Comparison of ENCODE assay signal across 9 cellular contexts in genomic region chr18:48541747-48542108, GRCh38. TPM values are rescaled to one million over a fixed set of nuclear protein-coding genes. Genes with fewer than 3 reads are reported as not detected.
A peak's percentile ranks its signal among the peaks of the same experiment; 100 is the strongest.
DNase-seq lines count a peak whose midpoint lies in the region; ATAC-seq, FAIRE-seq and TF ChIP-seq lines count a peak whose summit lies in the region.
"Had no signal": no experiment of that assay in that cellular context is flagged by ENCODE, and none has a peak within 500 bp of the region (broad histone marks: within the 10 kb centered on the region; RNA-seq: fewer than 3 reads in every experiment).

No MANE protein-coding gene starts in this region.

- peak overlapping the region; percentile 76 to 95 (median 88) for H3K27ac ChIP-seq in tibial nerve

- ATAC-seq in activated naive CD8-positive, alpha-beta T cell treated with anti-CD3 and anti-CD28 coated beads, Interleukin-2, amount 50 U/mL, for 24 hours: no peak
- ATAC-seq in memory B cell (ENCODE audit: low read depth): no peak
- ATAC-seq in HG03520 (IDR thresholded peaks at IDR 0.05; ENCODE audit: unreplicated experiment): no peak
- ATAC-seq in GM21723 (IDR thresholded peaks at IDR 0.05; ENCODE audit: unreplicated experiment): no peak
- ATAC-seq in GM18498 (IDR thresholded peaks at IDR 0.05; ENCODE audit: unreplicated experiment): no peak

- H3K4me3 ChIP-seq in bronchial epithelial cell (ENCODE audit: low read depth, low read length) (peak overlapping the region; percentile 93), tibial nerve (peak overlapping the region in 2 of 4 donors; percentile 72 to 79)

- H3K27me3 ChIP-seq in bronchial epithelial cell (ENCODE audit: control insufficient read depth, insufficient read depth, low read length): no peaks in the 10 kb centered on the region
- H3K27me3 ChIP-seq in tibial nerve: no peaks in the 10 kb centered on the region

- TF ChIP-seq EP300 in tibial nerve (IDR thresholded peaks at IDR 0.05): no peak

- no peak for TF ChIP-seq CTCF in bronchial epithelial cell (IDR thresholded peaks at IDR 0.05; ENCODE audit: insufficient read depth, low read length, severe bottlenecking)
- TF ChIP-seq CTCF in tibial nerve (IDR thresholded peaks at IDR 0.05): no peak

- no peaks in the 10 kb centered on the region for H3K36me3 ChIP-seq in bronchial epithelial cell (ENCODE audit: control insufficient read depth, insufficient read depth, low read length)
- H3K36me3 ChIP-seq in tibial nerve: no peaks in the 10 kb centered on the region

- H3K9me3 Mint-ChIP-seq in activated naive CD8-positive, alpha-beta T cell (ENCODE audit: low read depth): no peaks in the 10 kb centered on the region
- H3K9me3 Mint-ChIP-seq in activated naive CD8-positive, alpha-beta T cell treated with anti-CD3 and anti-CD28 coated beads, Interleukin-2, amount 50 U/mL, for 24 hours: no peaks in the 10 kb centered on the region
- H3K9me3 Mint-ChIP-seq in memory B cell: no peaks in the 10 kb centered on the region

- no peak for FAIRE-seq in bronchial epithelial cell (lab: Jason Lieb, UNC)
- FAIRE-seq: endometrium had no signal

- H3K4me1 Mint-ChIP-seq in activated naive CD8-positive, alpha-beta T cell (ENCODE audit: low read depth): peaks cover 15% of the 10 kb centered on the region
- peaks cover 19% of the 10 kb centered on the region for H3K4me1 Mint-ChIP-seq in activated naive CD8-positive, alpha-beta T cell treated with anti-CD3 and anti-CD28 coated beads, Interleukin-2, amount 50 U/mL, for 24 hours
- H3K4me1 Mint-ChIP-seq in memory B cell: peaks cover 3% of the 10 kb centered on the region

- no peaks in the 10 kb centered on the region for H3K9me3 ChIP-seq in tibial nerve

- DNase-seq in activated naive CD8-positive, alpha-beta T cell treated with anti-CD3 and anti-CD28 coated beads, Interleukin-2, amount 50 U/mL, for 24 hours: no peak
- DNase-seq in bronchial epithelial cell (ENCODE audit: low read depth) (no peak), memory B cell (ENCODE audit: low spot score in 2 of 2) (no peak), tibial nerve (ENCODE audit: low spot score in 2 of 2) (no peak)

- no peak overlapping the region for H3K27ac Mint-ChIP-seq in activated naive CD8-positive, alpha-beta T cell
- H3K27ac Mint-ChIP-seq in activated naive CD8-positive, alpha-beta T cell treated with anti-CD3 and anti-CD28 coated beads, Interleukin-2, amount 50 U/mL, for 24 hours: no peak overlapping the region
- no peak overlapping the region for H3K27ac Mint-ChIP-seq in memory B cell

- peaks cover 0 to 38% (median 6%) of the 10 kb centered on the region in 4 donors for H3K4me1 ChIP-seq in tibial nerve

- peak overlapping the region; percentile 69 for H3K4me3 Mint-ChIP-seq in activated naive CD8-positive, alpha-beta T cell
- H3K4me3 Mint-ChIP-seq in activated naive CD8-positive, alpha-beta T cell treated with anti-CD3 and anti-CD28 coated beads, Interleukin-2, amount 50 U/mL, for 24 hours: no peak overlapping the region
- peak overlapping the region; percentile 92 for H3K4me3 Mint-ChIP-seq in memory B cell

- H3K36me3 Mint-ChIP-seq in activated naive CD8-positive, alpha-beta T cell: no peaks in the 10 kb centered on the region
- H3K36me3 Mint-ChIP-seq in activated naive CD8-positive, alpha-beta T cell treated with anti-CD3 and anti-CD28 coated beads, Interleukin-2, amount 50 U/mL, for 24 hours (ENCODE audit: low read depth): no peaks in the 10 kb centered on the region
- H3K36me3 Mint-ChIP-seq in memory B cell: no peaks in the 10 kb centered on the region

- no peak for TF ChIP-seq POLR2A in tibial nerve (IDR thresholded peaks at IDR 0.05)

- H3K27me3 Mint-ChIP-seq in activated naive CD8-positive, alpha-beta T cell: peaks cover 8% of the 10 kb centered on the region
- peaks cover 25% of the 10 kb centered on the region for H3K27me3 Mint-ChIP-seq in activated naive CD8-positive, alpha-beta T cell treated with anti-CD3 and anti-CD28 coated beads, Interleukin-2, amount 50 U/mL, for 24 hours
- peaks cover 5% of the 10 kb centered on the region for H3K27me3 Mint-ChIP-seq in memory B cell

- 77 to 93% methylated on average over 2 of the region's 2 CpGs for WGBS in tibial nerve, 2 donors

RNA-seq across cellular contexts. Expression of gene CTIF, which starts 2.9 kb away (rescaled TPM):
- total RNA-seq in bronchial epithelial cell: 15.0 and 16.1 TPM in 2 replicates
- 100 to 1,000 TPM in 1 of 4 donors, 10 to 100 TPM in 3; 72.2 to 137 (median 86.5) TPM for total RNA-seq in tibial nerve
